In the genomic region with DNA sequence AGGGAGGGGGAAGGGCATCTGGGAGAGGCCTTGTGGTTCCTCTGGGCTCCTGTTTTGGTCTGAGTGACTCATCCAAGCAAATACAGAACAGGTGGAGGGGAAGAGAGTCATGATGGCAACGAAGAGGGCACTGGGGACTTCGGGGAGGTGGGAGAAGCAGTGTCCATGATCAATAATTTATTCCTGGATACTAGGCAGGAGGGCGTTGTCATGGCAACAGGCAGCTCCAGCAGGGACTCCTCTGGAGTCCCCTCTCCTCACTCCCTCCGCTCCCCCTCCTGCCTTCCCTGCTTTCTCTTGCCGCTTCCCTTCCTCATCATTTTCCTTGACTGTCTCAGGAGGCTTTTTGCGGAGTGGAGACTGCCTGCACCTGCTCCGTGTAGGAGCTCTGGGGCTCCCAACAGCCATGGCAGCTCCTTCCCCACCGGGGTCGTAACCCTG, we compare ENCODE assay signal across 18 cellular contexts. TPM values are rescaled to one million over a fixed set of nuclear protein-coding genes. Genes with fewer than 3 reads are reported as not detected.
A peak's percentile ranks its signal among the peaks of the same experiment; 100 is the strongest.
DNase-seq lines count a peak whose midpoint lies in the region; ATAC-seq and TF ChIP-seq lines count a peak whose summit lies in the region.
"Had no signal": no experiment of that assay in that cellular context is flagged by ENCODE, and none has a peak within 500 bp of the region (broad histone marks: within the 10 kb centered on the region; RNA-seq: fewer than 3 reads in every experiment).

No MANE protein-coding gene starts in this region.

- H3K4me3 Mint-ChIP-seq in brain (peak overlapping the region in 3 of 5 experiments; percentile 35 to 77 (median 66)), progenitor cell of endocrine pancreas (ENCODE audit: low read depth) (no peak overlapping the region)
- H3K4me3 Mint-ChIP-seq: immature natural killer cell had no signal

- DNase-seq in NCI-H2107 treated with DMSO at 0.1 percent for 48 hours (lab: John Stamatoyannopoulos, UW; ENCODE audit: unreplicated experiment) (peak; percentile 26), NCI-H2107 (lab: John Stamatoyannopoulos, UW) (no peak), NCI-H2196 (lab: John Stamatoyannopoulos, UW; ENCODE audit: unreplicated experiment) (peak; percentile 32), progenitor cell of endocrine pancreas (ENCODE audit: low spot score, unreplicated experiment) (no peak), RKO (ENCODE audit: low spot score) (no peak)
- DNase-seq: activated CD4-positive, alpha-beta T cell treated with anti-CD3 and anti-CD28 coated beads, Interleukin-2, amount 50 U/mL, for 48 hours; Caco-2; effector CD8-positive, alpha-beta T cell; immature natural killer cell; Kasumi-1; mesendoderm; NCI-H774; ovary; T1000 had no signal

- H3K27me3 Mint-ChIP-seq in brain (no peaks in the 10 kb centered on the region), progenitor cell of endocrine pancreas (peaks cover 2% of the 10 kb centered on the region)

- H3K36me3 Mint-ChIP-seq in brain (peaks cover 3% of the 10 kb centered on the region), progenitor cell of endocrine pancreas (ENCODE audit: insufficient read depth) (no peaks in the 10 kb centered on the region)
- H3K36me3 Mint-ChIP-seq: immature natural killer cell had no signal

- H3K9me3 Mint-ChIP-seq in brain (peaks cover 0 to 3% (median 0%) of the 10 kb centered on the region in 5 experiments), progenitor cell of endocrine pancreas (ENCODE audit: low read depth) (no peaks in the 10 kb centered on the region)
- H3K9me3 Mint-ChIP-seq: immature natural killer cell had no signal

- ATAC-seq in HG03521 (IDR thresholded peaks at IDR 0.05; ENCODE audit: unreplicated experiment): no peak
- ATAC-seq in HG03432 (IDR thresholded peaks at IDR 0.05; ENCODE audit: unreplicated experiment): no peak
- ATAC-seq: gastroesophageal sphincter had no signal

- TF ChIP-seq CTCF in brain (conservative IDR thresholded peaks at IDR 0.05) (no peak), progenitor cell of endocrine pancreas (IDR thresholded peaks at IDR 0.05; ENCODE audit: unreplicated experiment) (no peak)

- H3K27ac Mint-ChIP-seq in brain (peak overlapping the region in 4 of 5 experiments; percentile 25 to 97 (median 76)), progenitor cell of endocrine pancreas (peak overlapping the region; percentile 49)
- H3K27ac Mint-ChIP-seq: immature natural killer cell had no signal

- H3K4me1 Mint-ChIP-seq in brain (peaks cover 72% of the 10 kb centered on the region), progenitor cell of endocrine pancreas (ENCODE audit: low read depth) (no peaks in the 10 kb centered on the region)
- H3K4me1 Mint-ChIP-seq: immature natural killer cell had no signal

RNA-seq across cellular contexts. Expression of a gene that starts 12.3 kb away (rescaled TPM):
- polyA plus RNA-seq in brain (ENCODE audit: insufficient read depth, low read depth, low replicate concordance): 54.4 TPM
- 6.9 and 8.3 TPM in 2 replicates for total RNA-seq in progenitor cell of endocrine pancreas
- polyA plus RNA-seq: immature natural killer cell had no signal

Comparison
In these comparisons a context has a peak if more than half of its experiments do, and no peak if none do; other contexts are left out.
1. DNase-seq: peak in NCI-H2107 treated with DMSO at 0.1 percent for 48 hours (single experiment) and NCI-H2196 (single experiment); none in NCI-H2107 (single experiment), progenitor cell of endocrine pancreas (single experiment) and RKO (single experiment).